9 cellular contexts compared by ENCODE assay signal in the genomic region with DNA sequence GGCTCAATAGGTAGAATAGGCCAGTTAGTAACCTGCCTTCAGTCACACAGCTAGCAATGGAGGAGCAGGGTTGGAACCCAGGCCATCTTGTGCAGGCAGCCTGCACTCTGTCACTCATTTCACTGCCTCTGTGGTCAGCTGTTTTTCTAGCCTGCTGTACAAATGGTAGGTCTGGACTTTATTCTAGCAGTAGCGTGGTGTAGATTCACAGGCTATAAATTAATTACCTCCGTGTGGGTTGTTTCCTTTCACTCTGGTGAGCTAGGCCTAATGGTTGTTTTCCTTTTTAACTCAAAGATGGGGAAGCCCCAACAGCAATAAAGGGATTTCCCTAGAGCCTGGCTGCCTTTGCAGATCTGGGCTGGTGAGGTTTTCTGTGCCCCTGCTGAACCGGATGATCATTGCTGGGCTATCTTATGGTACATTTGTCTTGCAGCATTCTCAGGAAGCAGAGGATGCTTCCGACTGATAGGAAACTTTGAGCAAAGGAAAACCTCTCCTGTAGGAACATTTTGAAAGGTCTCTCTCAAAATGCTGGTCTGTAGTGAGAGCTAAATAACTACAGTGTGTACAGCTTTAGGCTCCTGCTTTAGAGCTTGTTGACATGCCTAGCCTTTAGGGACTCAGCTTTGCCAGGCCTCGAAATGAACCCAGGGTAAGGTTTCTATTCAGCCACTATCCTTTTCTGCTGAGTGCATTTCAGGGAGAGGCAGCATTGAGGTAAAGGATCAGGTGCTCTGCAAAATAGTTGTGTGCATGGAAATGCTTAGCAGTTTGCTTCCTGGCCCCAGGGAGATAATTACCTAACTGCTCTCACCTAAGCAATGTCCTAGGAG.
DNase-seq lines count a peak whose midpoint lies in the region; ATAC-seq and TF ChIP-seq lines count a peak whose summit lies in the region.
"Had no signal": no experiment of that assay in that cellular context is flagged by ENCODE, and none has a peak within 500 bp of the region (broad histone marks: within the 10 kb centered on the region; RNA-seq: fewer than 3 reads in every experiment).

No MANE protein-coding gene starts in this region.

- H3K4me2 ChIP-seq in hepatocyte = peak overlapping the region; percentile 3

- H3K9me3 ChIP-seq in hepatocyte (ENCODE audit: low read depth) = no peaks in the 10 kb centered on the region
- H3K9me3 ChIP-seq in endodermal cell (ENCODE audit: control insufficient read depth, low read length) = no peaks in the 10 kb centered on the region

- H3K27me3 ChIP-seq in hepatocyte (no peaks in the 10 kb centered on the region), endodermal cell (ENCODE audit: control insufficient read depth, insufficient read depth, low read length, poor library complexity, severe bottlenecking) (peaks cover 33% of the 10 kb centered on the region)

- peak; percentile 98 for ATAC-seq in HG03064 (IDR thresholded peaks at IDR 0.05; ENCODE audit: low read depth, unreplicated experiment)

- no peaks in the 10 kb centered on the region for H3K9me3 Mint-ChIP-seq in activated CD4-positive, alpha-beta T cell treated with anti-CD3 and anti-CD28 coated beads, Interleukin-2, amount 10 ng/mL, durations not matched to agents 24 days and 14 days
- H3K9me3 Mint-ChIP-seq in CD14-positive monocyte = peaks cover 7 to 15% (median 10%) of the 10 kb centered on the region in 7 donors
- peaks cover 14% of the 10 kb centered on the region for H3K9me3 Mint-ChIP-seq in endodermal cell

- DNase-seq in NCI-H2171 treated with DMSO at 0.1 percent for 48 hours (lab: John Stamatoyannopoulos, UW) (peak; percentile 51), NCI-H2171 (lab: John Stamatoyannopoulos, UW) (no peak), hepatocyte (ENCODE audit: low spot score) (peak; percentile 35), NCI-H510A treated with DMSO at 0.1 percent for 48 hours (lab: John Stamatoyannopoulos, UW) (no peak), CD14-positive monocyte (ENCODE audit: low spot score) (no peak), endodermal cell (no peak)
- peak; percentile 82 for DNase-seq in activated CD4-positive, alpha-beta T cell treated with anti-CD3 and anti-CD28 coated beads, Interleukin-2, amount 10 ng/mL, durations not matched to agents 24 days and 14 days
- DNase-seq: left cardiac atrium had no signal

- intact Hi-C loops in activated CD4-positive, alpha-beta T cell treated with anti-CD3 and anti-CD28 coated beads, Interleukin-2, amount 10 ng/mL, durations not matched to agents 24 days and 14 days (cut with micrococcal nuclease) = loop anchor here (1.0 kb wide), 1 partner anchor 100 kb away; no protein-coding TSS in a partner anchor
- intact Hi-C loops in CD14-positive monocyte (cut with micrococcal nuclease) = loop anchor here (10.0 kb wide), 2 partner anchors 116 to 126 kb away; no protein-coding TSS in a partner anchor

- H3K27ac ChIP-seq in hepatocyte (no peak overlapping the region), endodermal cell (ENCODE audit: low read depth, low read length) (no peak overlapping the region)

- H3K4me1 Mint-ChIP-seq in activated CD4-positive, alpha-beta T cell treated with anti-CD3 and anti-CD28 coated beads, Interleukin-2, amount 10 ng/mL, durations not matched to agents 24 days and 14 days = peaks cover 20% of the 10 kb centered on the region
- H3K4me1 Mint-ChIP-seq in CD14-positive monocyte (peaks cover 6% of the 10 kb centered on the region), endodermal cell (peaks cover 9% of the 10 kb centered on the region)

- H3K36me3 Mint-ChIP-seq in activated CD4-positive, alpha-beta T cell treated with anti-CD3 and anti-CD28 coated beads, Interleukin-2, amount 10 ng/mL, durations not matched to agents 24 days and 14 days (ENCODE audit: low read depth) = peaks cover 2% of the 10 kb centered on the region
- H3K36me3 Mint-ChIP-seq in CD14-positive monocyte (peaks cover 5 to 7% of the 10 kb centered on the region in 2 donors), endodermal cell (ENCODE audit: low read depth) (peaks cover 8% of the 10 kb centered on the region)

- no peaks in the 10 kb centered on the region for H4K20me1 ChIP-seq in hepatocyte (ENCODE audit: insufficient read depth, poor library complexity, severe bottlenecking)

- no peaks in the 10 kb centered on the region for H3K9me2 ChIP-seq in hepatocyte (replicated peaks; ENCODE audit: insufficient read depth)

- no peak overlapping the region for H3K9ac ChIP-seq in endodermal cell (ENCODE audit: extremely low read depth, low read length, poor library complexity, severe bottlenecking)

- peak overlapping the region; percentile 59 for H3K27ac Mint-ChIP-seq in activated CD4-positive, alpha-beta T cell treated with anti-CD3 and anti-CD28 coated beads, Interleukin-2, amount 10 ng/mL, durations not matched to agents 24 days and 14 days
- H3K27ac Mint-ChIP-seq in CD14-positive monocyte (no peak overlapping the region), endodermal cell (no peak overlapping the region)

- H3K79me2 ChIP-seq in hepatocyte = peaks cover 2% of the 10 kb centered on the region

- H3K36me3 ChIP-seq in hepatocyte (replicated peaks; ENCODE audit: insufficient read depth, low read depth) = no peaks in the 10 kb centered on the region
- no peaks in the 10 kb centered on the region for H3K36me3 ChIP-seq in endodermal cell (ENCODE audit: control insufficient read depth, insufficient read depth, low read length)

- TF ChIP-seq CTCF in hepatocyte (IDR thresholded peaks at IDR 0.05; ENCODE audit: poor library complexity) = no peak
- TF ChIP-seq CTCF in CD14-positive monocyte (IDR thresholded peaks at IDR 0.05) = no peak
- TF ChIP-seq CTCF in endodermal cell (conservative IDR thresholded peaks at IDR 0.05) = no peak

- H3K4me3 Mint-ChIP-seq in activated CD4-positive, alpha-beta T cell treated with anti-CD3 and anti-CD28 coated beads, Interleukin-2, amount 10 ng/mL, durations not matched to agents 24 days and 14 days = peak overlapping the region; percentile 29
- no peak overlapping the region for H3K4me3 Mint-ChIP-seq in CD14-positive monocyte
- H3K4me3 Mint-ChIP-seq in endodermal cell = no peak overlapping the region

- no peak overlapping the region for H2AFZ ChIP-seq in hepatocyte

- WGBS in hepatocyte (ENCODE audit: low lambda C conversion rate, missing lambda C conversion rate) = 38% methylated on average over 5 of the region's 5 CpGs
- 85 to 100% methylated on average over 4 to 5 of the region's 5 CpGs for WGBS in endodermal cell (ENCODE audit: insufficient coverage in 1 of 2, insufficient read length in 1 of 2), 2 experiments

- H3K4me3 ChIP-seq in hepatocyte = no peak overlapping the region
- no peak overlapping the region for H3K4me3 ChIP-seq in endodermal cell (ENCODE audit: low read length)

- H3K4me1 ChIP-seq in hepatocyte (ENCODE audit: insufficient read depth) (no peaks in the 10 kb centered on the region), endodermal cell (ENCODE audit: control insufficient read depth, insufficient read depth, low read length) (no peaks in the 10 kb centered on the region)

- peaks cover 29% of the 10 kb centered on the region for H3K27me3 Mint-ChIP-seq in activated CD4-positive, alpha-beta T cell treated with anti-CD3 and anti-CD28 coated beads, Interleukin-2, amount 10 ng/mL, durations not matched to agents 24 days and 14 days
- H3K27me3 Mint-ChIP-seq in CD14-positive monocyte (ENCODE audit: low read depth in 3 of 3) = peaks cover 0 to 3% (median 0%) of the 10 kb centered on the region in 3 donors
- H3K27me3 Mint-ChIP-seq in endodermal cell (ENCODE audit: insufficient read depth) = peaks cover 17% of the 10 kb centered on the region

Comparison
In these comparisons a context has a peak if more than half of its experiments do, and no peak if none do; other contexts are left out.
1. DNase-seq: peak in NCI-H2171 treated with DMSO at 0.1 percent for 48 hours (single experiment), activated CD4-positive, alpha-beta T cell treated with anti-CD3 and anti-CD28 coated beads, Interleukin-2, amount 10 ng/mL, durations not matched to agents 24 days and 14 days (single experiment) and hepatocyte (single experiment); none in NCI-H2171 (single experiment), NCI-H510A treated with DMSO at 0.1 percent for 48 hours (single experiment), CD14-positive monocyte (single experiment) and endodermal cell (single experiment).